Comparison of ENCODE assay signal across 13 cellular contexts in genomic region chr11:94147433-94147845, GRCh38. TPM values are rescaled to one million over a fixed set of nuclear protein-coding genes. Genes with fewer than 3 reads are reported as not detected.
DNase-seq lines count a peak whose midpoint lies in the region; ATAC-seq lines count a peak whose summit lies in the region.
"Had no signal": no experiment of that assay in that cellular context is flagged by ENCODE, and none has a peak within 500 bp of the region (broad histone marks: within the 10 kb centered on the region; RNA-seq: fewer than 3 reads in every experiment).

No MANE protein-coding gene starts in this region.

- peak overlapping the region; percentile 2 for H3K4me3 Mint-ChIP-seq in activated T-cell treated with anti-CD3 and anti-CD28 coated beads, Interleukin-2, amount 50 U/mL, for 4 hours
- H3K4me3 Mint-ChIP-seq in activated CD8-positive, alpha-beta memory T cell treated with anti-CD3 and anti-CD28 coated beads, Interleukin-2, amount 10 ng/mL, durations not matched to agents 7 days and 5 days: no peak overlapping the region
- peak overlapping the region; percentile 62 for H3K4me3 Mint-ChIP-seq in stimulated activated effector memory CD8-positive, alpha-beta T cell treated with anti-CD3 and anti-CD28 coated beads, Interleukin-12 subunit alpha, Interleukin-12 subunit beta, amount 100 ng/mL, for 72 hours

- CTCF ChIA-PET in activated CD8-positive, alpha-beta memory T cell treated with anti-CD3 and anti-CD28 coated beads, Interleukin-2, amount 10 ng/mL, durations not matched to agents 7 days and 5 days (lab: Charles Lee): no interaction called here

- peaks cover 86% of the 10 kb centered on the region for H3K4me1 Mint-ChIP-seq in activated T-cell treated with anti-CD3 and anti-CD28 coated beads, Interleukin-2, amount 50 U/mL, for 4 hours (ENCODE audit: low read depth)
- peaks cover 50% of the 10 kb centered on the region for H3K4me1 Mint-ChIP-seq in activated CD8-positive, alpha-beta memory T cell treated with anti-CD3 and anti-CD28 coated beads, Interleukin-2, amount 10 ng/mL, durations not matched to agents 7 days and 5 days
- peaks cover 100% of the 10 kb centered on the region for H3K4me1 Mint-ChIP-seq in stimulated activated effector memory CD8-positive, alpha-beta T cell treated with anti-CD3 and anti-CD28 coated beads, Interleukin-12 subunit alpha, Interleukin-12 subunit beta, amount 100 ng/mL, for 72 hours

- H3K9me3 Mint-ChIP-seq in activated T-cell treated with anti-CD3 and anti-CD28 coated beads, Interleukin-2, amount 50 U/mL, for 4 hours: no peaks in the 10 kb centered on the region
- no peaks in the 10 kb centered on the region for H3K9me3 Mint-ChIP-seq in activated CD8-positive, alpha-beta memory T cell treated with anti-CD3 and anti-CD28 coated beads, Interleukin-2, amount 10 ng/mL, durations not matched to agents 7 days and 5 days (ENCODE audit: low read depth)
- H3K9me3 Mint-ChIP-seq in stimulated activated effector memory CD8-positive, alpha-beta T cell treated with anti-CD3 and anti-CD28 coated beads, Interleukin-12 subunit alpha, Interleukin-12 subunit beta, amount 100 ng/mL, for 72 hours: no peaks in the 10 kb centered on the region

- no peaks in the 10 kb centered on the region for H3K27me3 Mint-ChIP-seq in activated T-cell treated with anti-CD3 and anti-CD28 coated beads, Interleukin-2, amount 50 U/mL, for 4 hours (ENCODE audit: low read depth)
- no peaks in the 10 kb centered on the region for H3K27me3 Mint-ChIP-seq in activated CD8-positive, alpha-beta memory T cell treated with anti-CD3 and anti-CD28 coated beads, Interleukin-2, amount 10 ng/mL, durations not matched to agents 7 days and 5 days

- ATAC-seq in activated T-cell treated with anti-CD3 and anti-CD28 coated beads, Interleukin-2, amount 50 U/mL, for 4 hours: peak; percentile 69 to 78
- ATAC-seq in activated CD8-positive, alpha-beta memory T cell treated with anti-CD3 and anti-CD28 coated beads, Interleukin-2, amount 10 ng/mL, durations not matched to agents 7 days and 5 days: peak; percentile 77
- ATAC-seq in stimulated activated effector memory CD8-positive, alpha-beta T cell treated with anti-CD3 and anti-CD28 coated beads, Interleukin-12 subunit alpha, Interleukin-12 subunit beta, amount 100 ng/mL, for 72 hours: peak; percentile 81
- ATAC-seq in GM18519 (IDR thresholded peaks at IDR 0.05; ENCODE audit: low FRiP score, unreplicated experiment): no peak
- ATAC-seq: foreskin keratinocyte, mucosa of descending colon had no signal

- DNase-seq in activated T-cell treated with anti-CD3 and anti-CD28 coated beads, Interleukin-2, amount 50 U/mL, for 4 hours: no peak
- no peak for DNase-seq in activated T-cell treated with anti-CD3 and anti-CD28 coated beads, Interleukin-2, amount 50 U/mL, for 1 hour
- peak; percentile 53 for DNase-seq in Jurkat, Clone E6-1 (ENCODE audit: low read depth, low spot score)
- DNase-seq in activated CD8-positive, alpha-beta memory T cell treated with anti-CD3 and anti-CD28 coated beads, Interleukin-2, amount 10 ng/mL, durations not matched to agents 7 days and 5 days: peak; percentile 66
- DNase-seq in stimulated activated effector memory CD8-positive, alpha-beta T cell treated with anti-CD3 and anti-CD28 coated beads, Interleukin-12 subunit alpha, Interleukin-12 subunit beta, amount 100 ng/mL, for 72 hours (ENCODE audit: low spot score in 2 of 2): no peak
- DNase-seq in dedifferentiated amniotic fluid mesenchymal stem cell (ENCODE audit: extremely low spot score) (no peak), NCI-H226 (no peak)
- DNase-seq: anterior cingulate cortex, DMS79, foreskin keratinocyte, mucosa of descending colon, NCI-H1930 had no signal

- H3K4me3 ChIP-seq in Jurkat, Clone E6-1 (ENCODE audit: low read length): no peak overlapping the region
- H3K4me3 ChIP-seq: mucosa of descending colon had no signal

- peaks cover 7% of the 10 kb centered on the region for H3K36me3 Mint-ChIP-seq in activated T-cell treated with anti-CD3 and anti-CD28 coated beads, Interleukin-2, amount 50 U/mL, for 4 hours (ENCODE audit: insufficient read depth)
- no peaks in the 10 kb centered on the region for H3K36me3 Mint-ChIP-seq in activated CD8-positive, alpha-beta memory T cell treated with anti-CD3 and anti-CD28 coated beads, Interleukin-2, amount 10 ng/mL, durations not matched to agents 7 days and 5 days
- H3K36me3 Mint-ChIP-seq in stimulated activated effector memory CD8-positive, alpha-beta T cell treated with anti-CD3 and anti-CD28 coated beads, Interleukin-12 subunit alpha, Interleukin-12 subunit beta, amount 100 ng/mL, for 72 hours: peaks cover 7% of the 10 kb centered on the region

- no peak overlapping the region for H3K27ac Mint-ChIP-seq in activated CD8-positive, alpha-beta memory T cell treated with anti-CD3 and anti-CD28 coated beads, Interleukin-2, amount 10 ng/mL, durations not matched to agents 7 days and 5 days
- H3K27ac Mint-ChIP-seq in stimulated activated effector memory CD8-positive, alpha-beta T cell treated with anti-CD3 and anti-CD28 coated beads, Interleukin-12 subunit alpha, Interleukin-12 subunit beta, amount 100 ng/mL, for 72 hours: peak overlapping the region; percentile 67

RNA-seq across cellular contexts. Expression of gene PANX1, which starts 18.8 kb away (rescaled TPM):
- total RNA-seq in activated T-cell treated with anti-CD3 and anti-CD28 coated beads, Interleukin-2, amount 50 U/mL, for 4 hours: 10 to 100 TPM; 17.0 to 19.5 (median 18.8) TPM
- 19.4 TPM for polyA plus RNA-seq in Jurkat, Clone E6-1 (2012; ENCODE audit: insufficient read depth, insufficient read length)
- total RNA-seq in activated CD8-positive, alpha-beta memory T cell treated with anti-CD3 and anti-CD28 coated beads, Interleukin-2, amount 10 ng/mL, durations not matched to agents 7 days and 5 days: 10 to 100 TPM in 1 of 2 experiments, 1 to 10 TPM in 1; 9.4 to 13.0 TPM

Comparison
In these comparisons a context has a peak if more than half of its experiments do, and no peak if none do; other contexts are left out.
1. DNase-seq: peak in Jurkat, Clone E6-1 (single experiment) and activated CD8-positive, alpha-beta memory T cell treated with anti-CD3 and anti-CD28 coated beads, Interleukin-2, amount 10 ng/mL, durations not matched to agents 7 days and 5 days (single experiment); none in activated T-cell treated with anti-CD3 and anti-CD28 coated beads, Interleukin-2, amount 50 U/mL, for 4 hours (single experiment), activated T-cell treated with anti-CD3 and anti-CD28 coated beads, Interleukin-2, amount 50 U/mL, for 1 hour (single experiment), stimulated activated effector memory CD8-positive, alpha-beta T cell treated with anti-CD3 and anti-CD28 coated beads, Interleukin-12 subunit alpha, Interleukin-12 subunit beta, amount 100 ng/mL, for 72 hours (0 of 2), dedifferentiated amniotic fluid mesenchymal stem cell (single experiment) and NCI-H226 (single experiment).